8 cellular contexts compared by ENCODE assay signal in genomic region chr19:51986309-51987291, GRCh38. TPM values are rescaled to one million over a fixed set of nuclear protein-coding genes. Genes with fewer than 3 reads are reported as not detected.
DNase-seq lines count a peak whose midpoint lies in the region; ATAC-seq and TF ChIP-seq lines count a peak whose summit lies in the region.

ZNF350 (minus strand) TSS chr19:51986840; CDS start chr19:51974360, 12,480 bp downstream.

- H3K27ac Mint-ChIP-seq in activated naive CD8-positive, alpha-beta T cell treated with anti-CD3 and anti-CD28 coated beads for 36 hours: peak within 1 kb of the TSS; percentile 94
- peak within 1 kb of the TSS; percentile 82 for H3K27ac Mint-ChIP-seq in glutamatergic neuron (ENCODE audit: unreplicated experiment)

- no peaks in the 10 kb centered on the region for H3K4me1 ChIP-seq in MM.1S (ENCODE audit: low read length)
- H3K4me1 ChIP-seq in osteoblast (ENCODE audit: insufficient read depth, low read length): peaks cover 4% of the 10 kb centered on the region
- H3K4me1 ChIP-seq in testis: peaks cover 15% of the 10 kb centered on the region

- H3F3A ChIP-seq in MM.1S (ENCODE audit: insufficient read depth, low read length): no peaks in the 10 kb centered on the region

- H3K4me1 Mint-ChIP-seq in activated naive CD8-positive, alpha-beta T cell treated with anti-CD3 and anti-CD28 coated beads for 36 hours: peaks cover 7% of the 10 kb centered on the region
- H3K4me1 Mint-ChIP-seq in glutamatergic neuron (ENCODE audit: low read depth, unreplicated experiment): no peaks in the 10 kb centered on the region

- no peaks in the 10 kb centered on the region for H3K27me3 Mint-ChIP-seq in activated naive CD8-positive, alpha-beta T cell treated with anti-CD3 and anti-CD28 coated beads for 36 hours
- no peaks in the 10 kb centered on the region for H3K27me3 Mint-ChIP-seq in glutamatergic neuron (ENCODE audit: unreplicated experiment)

- peaks cover 78% of the 10 kb centered on the region for H3K36me3 Mint-ChIP-seq in activated naive CD8-positive, alpha-beta T cell treated with anti-CD3 and anti-CD28 coated beads for 36 hours
- peaks cover 27% of the 10 kb centered on the region for H3K36me3 Mint-ChIP-seq in glutamatergic neuron (ENCODE audit: unreplicated experiment)

- peak within 1 kb of the TSS; percentile 38; the same call in 1 of the 2 replicates for H3K9ac ChIP-seq in MM.1S (ENCODE audit: low read length)

- WGBS in testis, 2 donors: 2 to 3% methylated on average over 27 to 33 of the region's 33 CpGs

- TF ChIP-seq CTCF in MM.1S (IDR thresholded peaks at IDR 0.05; ENCODE audit: low read length) (no peak), glutamatergic neuron (IDR thresholded peaks at IDR 0.05; ENCODE audit: partially characterized antibody, unreplicated experiment) (no peak), osteoblast (IDR thresholded peaks at IDR 0.05; ENCODE audit: extremely low read depth, low read depth, low read length) (no peak), testis (IDR thresholded peaks at IDR 0.05) (no peak)

- no peaks in the 10 kb centered on the region for H4K20me1 ChIP-seq in MM.1S (ENCODE audit: insufficient read depth, low read length)
- no peaks in the 10 kb centered on the region for H4K20me1 ChIP-seq in osteoblast (ENCODE audit: insufficient read depth, low read length)

- intact Hi-C loops in testis (cut with DNase I; ENCODE audit: low total_unique reads): no loop called here

- peak within 1 kb of the TSS; percentile 96 for H3K4me3 Mint-ChIP-seq in activated naive CD8-positive, alpha-beta T cell treated with anti-CD3 and anti-CD28 coated beads for 36 hours
- H3K4me3 Mint-ChIP-seq in glutamatergic neuron (ENCODE audit: unreplicated experiment): peak within 1 kb of the TSS; percentile 95

- H3K79me2 ChIP-seq in MM.1S (ENCODE audit: low read length) (peaks cover 18% of the 10 kb centered on the region), osteoblast (ENCODE audit: insufficient read depth, low read length) (peaks cover 47% of the 10 kb centered on the region)

- H3K36me3 ChIP-seq in MM.1S (replicated peaks; ENCODE audit: insufficient read depth, low read length) (no peaks in the 10 kb centered on the region), osteoblast (ENCODE audit: insufficient read depth, low read length) (no peaks in the 10 kb centered on the region), testis (ENCODE audit: low read depth, missing control alignments) (no peaks in the 10 kb centered on the region)

- peaks cover 57% of the 10 kb centered on the region for H3K9me3 Mint-ChIP-seq in activated naive CD8-positive, alpha-beta T cell treated with anti-CD3 and anti-CD28 coated beads for 36 hours
- peaks cover 17% of the 10 kb centered on the region for H3K9me3 Mint-ChIP-seq in glutamatergic neuron (ENCODE audit: unreplicated experiment)

- TF ChIP-seq POLR2A in testis (IDR thresholded peaks at IDR 0.05): no peak

- no peaks in the 10 kb centered on the region for H3K9me2 ChIP-seq in MM.1S (replicated peaks; ENCODE audit: insufficient read depth, low read length)

- DNase-seq in DMS153 (lab: John Stamatoyannopoulos, UW) (peak; percentile 91), MM.1S (peak; percentile 95), SKM-1 (lab: John Stamatoyannopoulos, UW; ENCODE audit: unreplicated experiment) (peak; percentile 51), glutamatergic neuron (peak; percentile 79), osteoblast (ENCODE audit: insufficient read length, low spot score, missing footprints) (peak; percentile 82), testis (peak; percentile 100)
- DNase-seq in activated naive CD8-positive, alpha-beta T cell treated with anti-CD3 and anti-CD28 coated beads for 36 hours: peak; percentile 84

- no peaks in the 10 kb centered on the region; the same call in 1 of the 2 replicates for H3K9me3 ChIP-seq in MM.1S (replicated peaks; ENCODE audit: insufficient read depth, low read length)
- peaks cover 4% of the 10 kb centered on the region for H3K9me3 ChIP-seq in osteoblast (ENCODE audit: low read depth, low read length)
- no peaks in the 10 kb centered on the region for H3K9me3 ChIP-seq in testis

- peak; percentile 79 for ATAC-seq in GM21786 (IDR thresholded peaks at IDR 0.05; ENCODE audit: unreplicated experiment)

- H2AFZ ChIP-seq in MM.1S (ENCODE audit: low read length): peak within 1 kb of the TSS; percentile 52
- peak within 1 kb of the TSS; percentile 95 for H2AFZ ChIP-seq in osteoblast (ENCODE audit: low read length)

- peak within 1 kb of the TSS; percentile 57 for H3K4me2 ChIP-seq in MM.1S (ENCODE audit: low read depth, low read length)
- peak within 1 kb of the TSS; percentile 81 for H3K4me2 ChIP-seq in osteoblast (ENCODE audit: insufficient read depth, low read length)

- H3K4me3 ChIP-seq in MM.1S (ENCODE audit: low read length) (peak within 1 kb of the TSS; percentile 64), osteoblast (ENCODE audit: insufficient read depth, low read length) (peak within 1 kb of the TSS; percentile 90), testis (peak within 1 kb of the TSS; percentile 92 to 93)

- H3K27ac ChIP-seq in MM.1S (ENCODE audit: low read length): peak within 1 kb of the TSS; percentile 4; the same call in 1 of the 2 replicates
- peak within 1 kb of the TSS; percentile 84 for H3K27ac ChIP-seq in osteoblast (ENCODE audit: low read depth, low read length)
- H3K27ac ChIP-seq in testis: peak within 1 kb of the TSS; percentile 51 to 85

- no peaks in the 10 kb centered on the region for H3K27me3 ChIP-seq in MM.1S (replicated peaks; ENCODE audit: insufficient read depth, low read length)
- no peaks in the 10 kb centered on the region for H3K27me3 ChIP-seq in osteoblast (ENCODE audit: insufficient read depth, low read length)
- H3K27me3 ChIP-seq in testis: no peaks in the 10 kb centered on the region

RNA-seq across cellular contexts. Expression of gene ZNF350, which starts in this region (rescaled TPM):
- total RNA-seq in activated naive CD8-positive, alpha-beta T cell treated with anti-CD3 and anti-CD28 coated beads for 36 hours: 10 to 100 TPM; 11.3 to 11.4 TPM
- total RNA-seq in glutamatergic neuron (ENCODE audit: unreplicated experiment) (9.7 TPM), osteoblast (11.5 and 13.8 TPM in 2 replicates), testis (10 to 100 TPM; 18.0 to 19.0 TPM)
- 7.5 TPM for polyA plus RNA-seq in testis (ENCODE audit: insufficient read depth, low read depth, low replicate concordance)

Comparison
In these comparisons a context has a peak if more than half of its experiments do, and no peak if none do; other contexts are left out.
1. Peak in every context shown above with its lines: DNase-seq, ATAC-seq, H3K4me3 ChIP-seq and H3K27ac ChIP-seq.
2. H3K27ac ChIP-seq: peak in every context shown above with its lines; median percentile 84 in osteoblast; 68 in testis; 4 in MM.1S.